24 cellular contexts compared by ENCODE assay signal in genomic region chr16:85193876-85194275, GRCh38.
"Had no signal": no experiment of that assay in that cellular context is flagged by ENCODE, and none has a peak within 500 bp of the region (broad histone marks: within the 10 kb centered on the region; RNA-seq: fewer than 3 reads in every experiment).

No MANE protein-coding gene starts in this region.

- H3K27me3 ChIP-seq: colonic mucosa, left lung, pancreas, testis, transverse colon had no signal

- H3K27ac ChIP-seq: colonic mucosa, left lung, pancreas, prostate gland, testis had no signal

- H3K4me1 Mint-ChIP-seq: activated CD4-positive, alpha-beta memory T cell treated with anti-CD3 and anti-CD28 coated beads, Interleukin-2, amount 10 ng/mL, durations not matched to agents 7 days and 5 days; activated CD4-positive, alpha-beta T cell treated with anti-CD3 and anti-CD28 coated beads, Interleukin-2, amount 10 ng/mL, durations not matched to agents 7 days and 5 days; activated naive CD4-positive, alpha-beta T cell treated with anti-CD3 and anti-CD28 coated beads, Interleukin-2, amount 50 U/mL, for 24 hours; activated naive CD8-positive, alpha-beta T cell treated with anti-CD3 and anti-CD28 coated beads, Interleukin-2, amount 50 U/mL, for 24 hours; naive B cell had no signal

- H3K9me3 Mint-ChIP-seq: activated CD4-positive, alpha-beta T cell treated with anti-CD3 and anti-CD28 coated beads, Interleukin-2, amount 10 ng/mL, durations not matched to agents 7 days and 5 days; activated naive CD4-positive, alpha-beta T cell treated with anti-CD3 and anti-CD28 coated beads, Interleukin-2, amount 50 U/mL, for 24 hours; neural crest cell had no signal

- H3K36me3 ChIP-seq: colonic mucosa, left lung, pancreas, prostate gland, transverse colon had no signal

- H3K27ac Mint-ChIP-seq: activated CD4-positive, alpha-beta memory T cell treated with anti-CD3 and anti-CD28 coated beads, Interleukin-2, amount 10 ng/mL, durations not matched to agents 7 days and 5 days; activated CD4-positive, alpha-beta T cell treated with anti-CD3 and anti-CD28 coated beads, Interleukin-2, amount 10 ng/mL, durations not matched to agents 7 days and 5 days; activated naive CD4-positive, alpha-beta T cell treated with anti-CD3 and anti-CD28 coated beads, Interleukin-2, amount 50 U/mL, for 24 hours; activated naive CD8-positive, alpha-beta T cell treated with anti-CD3 and anti-CD28 coated beads, Interleukin-2, amount 50 U/mL, for 24 hours; activated T-cell treated with anti-CD3 and anti-CD28 coated beads, Interleukin-2, amount 50 U/mL, for 24 hours; naive B cell; WTC11 had no signal

- ATAC-seq: activated naive CD8-positive, alpha-beta T cell treated with anti-CD3 and anti-CD28 coated beads, Interleukin-2, amount 50 U/mL, for 24 hours; left lung; pancreas; stimulated activated naive CD8-positive, alpha-beta T cell treated with anti-CD3 and anti-CD28 coated beads, Interleukin-15, Interleukin-2, amounts not matched to agents 100 U/mL and 50 U/mL, for 24 hours; WTC11 had no signal

- H3K4me3 ChIP-seq: colonic mucosa, left lung, pancreas, prostate gland, testis, transverse colon had no signal

- DNase-seq: activated CD4-positive, alpha-beta memory T cell treated with anti-CD3 and anti-CD28 coated beads, Interleukin-2, amount 10 ng/mL, durations not matched to agents 7 days and 5 days; activated CD4-positive, alpha-beta T cell treated with anti-CD3 and anti-CD28 coated beads for 1 hour; activated CD4-positive, alpha-beta T cell treated with anti-CD3 and anti-CD28 coated beads, Interleukin-2, amount 10 ng/mL, durations not matched to agents 7 days and 5 days; activated CD8-positive, alpha-beta memory T cell treated with anti-CD3 and anti-CD28 coated beads, Interleukin-2, amount 50 U/mL, for 48 hours; activated naive CD8-positive, alpha-beta T cell treated with anti-CD3 and anti-CD28 coated beads, Interleukin-2, amount 50 U/mL, for 24 hours; activated T-cell treated with anti-CD3 and anti-CD28 coated beads, Interleukin-2, amount 50 U/mL, for 24 hours; cerebellar nuclear complex; colonic mucosa; effector memory CD4-positive, alpha-beta T cell; kidney glomerular epithelial cell; naive B cell; nucleus accumbens; retina; stimulated activated CD4-positive, alpha-beta T cell treated with anti-CD3 and anti-CD28 coated beads, Interleukin-2, amount 100 ng/mL, for 48 hours; stimulated activated naive CD8-positive, alpha-beta T cell treated with anti-CD3 and anti-CD28 coated beads, Interleukin-15, Interleukin-2, amounts not matched to agents 100 U/mL and 50 U/mL, for 24 hours; T-helper 2 cell; testis; transverse colon had no signal

- H3K9me3 ChIP-seq: colonic mucosa, pancreas, prostate gland, testis, transverse colon had no signal

- H3K27me3 Mint-ChIP-seq: activated naive CD4-positive, alpha-beta T cell treated with anti-CD3 and anti-CD28 coated beads, Interleukin-2, amount 50 U/mL, for 24 hours; activated T-cell treated with anti-CD3 and anti-CD28 coated beads, Interleukin-2, amount 50 U/mL, for 24 hours had no signal

- H3K36me3 Mint-ChIP-seq: activated naive CD4-positive, alpha-beta T cell treated with anti-CD3 and anti-CD28 coated beads, Interleukin-2, amount 50 U/mL, for 24 hours had no signal

- FAIRE-seq: pancreas had no signal

- H3K4me3 Mint-ChIP-seq: activated CD4-positive, alpha-beta memory T cell treated with anti-CD3 and anti-CD28 coated beads, Interleukin-2, amount 10 ng/mL, durations not matched to agents 7 days and 5 days; activated CD4-positive, alpha-beta T cell treated with anti-CD3 and anti-CD28 coated beads, Interleukin-2, amount 10 ng/mL, durations not matched to agents 7 days and 5 days; activated naive CD4-positive, alpha-beta T cell treated with anti-CD3 and anti-CD28 coated beads, Interleukin-2, amount 50 U/mL, for 24 hours; activated naive CD8-positive, alpha-beta T cell treated with anti-CD3 and anti-CD28 coated beads, Interleukin-2, amount 50 U/mL, for 24 hours; activated T-cell treated with anti-CD3 and anti-CD28 coated beads, Interleukin-2, amount 50 U/mL, for 24 hours; naive B cell; neural crest cell; WTC11 had no signal

- H3K4me1 ChIP-seq: colonic mucosa, prostate gland had no signal
